In genomic region chr11:114262681-114263509, GRCh38 we compare ENCODE assay signal across 8 cellular contexts. TPM values are rescaled to one million over a fixed set of nuclear protein-coding genes. Genes with fewer than 3 reads are reported as not detected.
DNase-seq lines count a peak whose midpoint lies in the region; ATAC-seq, FAIRE-seq and TF ChIP-seq lines count a peak whose summit lies in the region.

No MANE protein-coding gene starts in this region.

- no peak for TF ChIP-seq POLR2A in NB4 (IDR thresholded peaks at IDR 0.05; ENCODE audit: extremely low read depth, insufficient read length)
- no peak for TF ChIP-seq POLR2A in GM12892 (IDR thresholded peaks at IDR 0.05; ENCODE audit: low read depth, low read length)

- no peaks in the 10 kb centered on the region for H3K9me2 ChIP-seq in SU-DHL-6 (replicated peaks; ENCODE audit: insufficient read depth, low read length)

- H3K4me2 ChIP-seq in SU-DHL-6 (ENCODE audit: low read depth, low read length, poor library complexity, severe bottlenecking): no peak overlapping the region
- no peak overlapping the region for H3K4me2 ChIP-seq in neuronal stem cell (ENCODE audit: insufficient read depth, low read length, poor library complexity, severe bottlenecking)

- H3K27me3 ChIP-seq in SU-DHL-6 (ENCODE audit: low read length) (no peaks in the 10 kb centered on the region), neuronal stem cell (ENCODE audit: control insufficient read depth in 3 of 3, insufficient read depth in 3 of 3, low read depth in 1 of 3, low read length in 3 of 3) (no peaks in the 10 kb centered on the region)

- no peaks in the 10 kb centered on the region for H3K36me3 ChIP-seq in SU-DHL-6 (ENCODE audit: low read length)
- H3K36me3 ChIP-seq in neuronal stem cell (replicated peaks in 1 of 2; ENCODE audit: control insufficient read depth in 2 of 2, insufficient read depth in 2 of 2, low read length in 2 of 2): no peaks in the 10 kb centered on the region

- H2BK15ac ChIP-seq in neuronal stem cell (ENCODE audit: low read length): no peak overlapping the region

- H3K9me3 ChIP-seq in SU-DHL-6 (ENCODE audit: insufficient read depth, low read length) (no peaks in the 10 kb centered on the region), neuronal stem cell (replicated peaks in 1 of 2; ENCODE audit: control insufficient read depth in 2 of 2, insufficient read depth in 1 of 2, low read depth in 1 of 2, low read length in 2 of 2) (no peaks in the 10 kb centered on the region)

- DNase-seq in NCI-H2029 (lab: John Stamatoyannopoulos, UW) (peak; percentile 24), NCI-H2029 treated with DMSO at 0.1 percent for 48 hours (lab: John Stamatoyannopoulos, UW) (no peak), NB4 (ENCODE audit: low read depth) (peak; percentile 66), fibroblast of the conjunctiva (ENCODE audit: low read depth) (peak; percentile 59), neuronal stem cell (ENCODE audit: low spot score) (no peak), GM12892 (ENCODE audit: insufficient read length) (no peak)

- no peak overlapping the region for H2BK120ac ChIP-seq in neuronal stem cell (ENCODE audit: low read depth, low read length)

- no peak overlapping the region for H3K14ac ChIP-seq in neuronal stem cell (ENCODE audit: low read length)

- no peaks in the 10 kb centered on the region for H3F3A ChIP-seq in SU-DHL-6 (ENCODE audit: insufficient read depth)

- H3K4ac ChIP-seq in neuronal stem cell (ENCODE audit: low read length): no peak overlapping the region

- no peak overlapping the region for H2AK5ac ChIP-seq in neuronal stem cell (ENCODE audit: low read depth, low read length)

- no peak overlapping the region for H3K18ac ChIP-seq in neuronal stem cell (ENCODE audit: low read length)

- no peak overlapping the region for H2BK5ac ChIP-seq in neuronal stem cell (ENCODE audit: low read length)

- no peak overlapping the region for H2AFZ ChIP-seq in SU-DHL-6 (ENCODE audit: low read depth, low read length, severe bottlenecking)
- peak overlapping the region; percentile 4 for H2AFZ ChIP-seq in neuronal stem cell (ENCODE audit: low read length)

- peaks cover 12 to 28% of the 10 kb centered on the region in 2 donors for H3K4me1 ChIP-seq in neuronal stem cell (ENCODE audit: control insufficient read depth in 2 of 2, insufficient read depth in 1 of 2, low read depth in 1 of 2, low read length in 2 of 2)

- H4K8ac ChIP-seq in neuronal stem cell (ENCODE audit: low read depth, low read length): no peak overlapping the region

- H3K79me1 ChIP-seq in neuronal stem cell (ENCODE audit: low read depth, low read length): peaks cover 3% of the 10 kb centered on the region

- no peaks in the 10 kb centered on the region for H3K79me2 ChIP-seq in SU-DHL-6 (ENCODE audit: insufficient read depth, low read length)

- no peak overlapping the region for H3K27ac ChIP-seq in SU-DHL-6 (ENCODE audit: low read depth, low read length)
- H3K27ac ChIP-seq in neuronal stem cell (replicated peaks; ENCODE audit: low read length): no peak overlapping the region

- H3K4me3 ChIP-seq in NB4 (ENCODE audit: low read depth, low read length): no peak overlapping the region
- H3K4me3 ChIP-seq in SU-DHL-6 (ENCODE audit: insufficient read depth, low read length, poor library complexity, severe bottlenecking): no peak overlapping the region
- no peak overlapping the region for H3K4me3 ChIP-seq in neuronal stem cell (ENCODE audit: low read length in 2 of 2)

- H4K91ac ChIP-seq in neuronal stem cell (ENCODE audit: low read depth, low read length, poor library complexity): no peak overlapping the region

- H2BK12ac ChIP-seq in neuronal stem cell (ENCODE audit: low read length): no peak overlapping the region

- WGBS in neuronal stem cell (ENCODE audit: extremely low coverage in 2 of 2, insufficient read length in 2 of 2, insufficient replicate concordance in 1 of 2), 2 donors: no CpG with 5 or more reads among the region's 9 CpGs

- FAIRE-seq in GM12892 (lab: Jason Lieb, UNC): no peak

- H3K9ac ChIP-seq in SU-DHL-6 (ENCODE audit: low read length) (no peak overlapping the region), neuronal stem cell (ENCODE audit: low read depth, low read length, poor library complexity) (no peak overlapping the region)

- TF ChIP-seq CTCF in NB4 (IDR thresholded peaks at IDR 0.05; ENCODE audit: low read depth, low read length) (peak; percentile 81), SU-DHL-6 (IDR thresholded peaks at IDR 0.05; ENCODE audit: insufficient read depth, low read length, poor library complexity, severe bottlenecking) (peak; percentile 34)

- no peaks in the 10 kb centered on the region for H4K20me1 ChIP-seq in SU-DHL-6 (ENCODE audit: low read depth, low read length)

- no peak for ATAC-seq in GM19467 (IDR thresholded peaks at IDR 0.05; ENCODE audit: unreplicated experiment)

- H3K23ac ChIP-seq in neuronal stem cell (ENCODE audit: low read depth, low read length, poor library complexity): no peak overlapping the region

RNA-seq across cellular contexts. Expression of gene NNMT, which starts 33.3 kb away (rescaled TPM):
- polyA plus RNA-seq in neuronal stem cell (2013, experiment 1 of 2): 0.54 TPM
- 0.79 TPM for polyA plus RNA-seq in neuronal stem cell (2013, experiment 2 of 2)
- polyA plus RNA-seq in GM12892 (2012; ENCODE audit: missing spikeins): not detected

Comparison
In these comparisons a context has a peak if more than half of its experiments do, and no peak if none do; other contexts are left out.
1. DNase-seq: peak in NCI-H2029 (single experiment), NB4 (single experiment) and fibroblast of the conjunctiva (single experiment); none in NCI-H2029 treated with DMSO at 0.1 percent for 48 hours (single experiment), neuronal stem cell (single experiment) and GM12892 (single experiment).